Comparison of ENCODE assay signal across 25 cellular contexts in the genomic region with DNA sequence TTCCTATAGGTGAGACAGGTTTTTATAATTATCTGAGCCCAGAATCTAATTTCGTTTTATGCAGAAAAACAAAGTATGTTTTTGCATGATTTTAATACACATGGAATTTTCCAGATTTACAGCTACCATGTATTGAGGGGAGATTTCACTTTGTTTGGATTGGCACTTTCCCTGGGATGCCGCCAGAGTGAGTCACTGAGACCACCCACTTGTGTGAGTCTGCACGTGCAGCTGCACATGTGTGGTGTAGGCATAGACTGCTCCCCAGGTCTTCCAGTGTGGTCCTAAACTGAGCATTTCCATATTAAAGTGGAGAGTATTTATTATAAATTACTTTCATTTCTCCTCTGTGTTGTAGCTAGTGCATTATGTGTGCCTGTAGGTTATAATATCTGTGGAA.
DNase-seq lines count a peak whose midpoint lies in the region; ATAC-seq and TF ChIP-seq lines count a peak whose summit lies in the region.
"Had no signal": no experiment of that assay in that cellular context is flagged by ENCODE, and none has a peak within 500 bp of the region (broad histone marks: within the 10 kb centered on the region; RNA-seq: fewer than 3 reads in every experiment).

No MANE protein-coding gene starts in this region.

- no peaks in the 10 kb centered on the region for H3K27me3 Mint-ChIP-seq in WTC11 (ENCODE audit: low read depth)
- H3K27me3 Mint-ChIP-seq: CD4-positive, alpha-beta T cell had no signal

- H3K9me3 Mint-ChIP-seq in WTC11, result no peaks in the 10 kb centered on the region
- H3K9me3 Mint-ChIP-seq: CD4-positive, alpha-beta T cell; effector memory CD8-positive, alpha-beta T cell had no signal

- H3K9me3 ChIP-seq in testis, result no peaks in the 10 kb centered on the region
- H3K9me3 ChIP-seq: adrenal gland, vagina had no signal

- no peak overlapping the region for H3K27ac ChIP-seq in testis
- H3K27ac ChIP-seq: adrenal gland, neural progenitor cell, RWPE1, vagina had no signal

- H3K27me3 ChIP-seq in testis, result no peaks in the 10 kb centered on the region
- H3K27me3 ChIP-seq: neural progenitor cell, vagina had no signal

- intact Hi-C loops in testis (cut with DNase I; ENCODE audit: low total_unique reads), result no loop called here

- CTCF ChIA-PET in WTC11 (lab: Charles Lee), result no interaction called here

- DNase-seq in AG20443 (ENCODE audit: low spot score) (peak; percentile 11), M059J (ENCODE audit: low read depth) (peak; percentile 30), choroid plexus epithelial cell (ENCODE audit: low read depth) (peak; percentile 58), iris pigment epithelial cell (ENCODE audit: low read depth) (peak; percentile 15), testis (no peak), WTC11 (ENCODE audit: low spot score) (no peak), NK-92 (lab: John Stamatoyannopoulos, UW; ENCODE audit: unreplicated experiment) (no peak)
- DNase-seq: ACHN; activated CD8-positive, alpha-beta memory T cell treated with anti-CD3 and anti-CD28 coated beads, Interleukin-2, amount 50 U/mL, for 48 hours; activated effector memory CD4-positive, alpha-beta T cell treated with Interleukin-2 at 50 U/mL for 16 hours; adrenal gland; CD4-positive, alpha-beta T cell; DMS53; effector memory CD8-positive, alpha-beta T cell; Karpas-422; left cardiac atrium; NCI-H1105 treated with DMSO at 0.1 percent for 48 hours; NCI-H2107; NCI-H510A treated with DMSO at 0.1 percent for 48 hours; substantia nigra; SW 1271 had no signal

- POLR2A ChIA-PET in WTC11 (lab: Charles Lee), result no interaction called here

- TF ChIP-seq CTCF in choroid plexus epithelial cell (conservative IDR thresholded peaks at IDR 0.05; ENCODE audit: low read depth, low read length) (no peak), testis (IDR thresholded peaks at IDR 0.05) (no peak), WTC11 (IDR thresholded peaks at IDR 0.05) (no peak)

- no peak for ATAC-seq in WTC11
- ATAC-seq in HG02970 (IDR thresholded peaks at IDR 0.05; ENCODE audit: low FRiP score, unreplicated experiment), result no peak
- ATAC-seq: effector memory CD8-positive, alpha-beta T cell; left cardiac atrium had no signal

- TF ChIP-seq POLR2A in testis (IDR thresholded peaks at IDR 0.05), result no peak

- 54 to 65% methylated on average over 3 of the region's 3 CpGs for WGBS in testis, 2 donors

- H3K4me1 Mint-ChIP-seq in WTC11, result no peaks in the 10 kb centered on the region

- H3K27ac Mint-ChIP-seq in WTC11, result no peak overlapping the region
- H3K27ac Mint-ChIP-seq: CD4-positive, alpha-beta T cell; effector memory CD8-positive, alpha-beta T cell; neural progenitor cell had no signal

- no peak overlapping the region for H3K4me3 Mint-ChIP-seq in WTC11
- H3K4me3 Mint-ChIP-seq: CD4-positive, alpha-beta T cell; effector memory CD8-positive, alpha-beta T cell; neural progenitor cell had no signal

- no peaks in the 10 kb centered on the region for H3K36me3 ChIP-seq in testis (ENCODE audit: low read depth, missing control alignments)
- H3K36me3 ChIP-seq: adrenal gland, neural progenitor cell, vagina had no signal

- H3K4me3 ChIP-seq in choroid plexus epithelial cell (ENCODE audit: low read depth, low read length) (no peak overlapping the region), testis (no peak overlapping the region)
- H3K4me3 ChIP-seq: adrenal gland, neural progenitor cell, vagina had no signal

- no peaks in the 10 kb centered on the region for H3K36me3 Mint-ChIP-seq in WTC11

- peaks cover 5% of the 10 kb centered on the region for H3K4me1 ChIP-seq in testis
- H3K4me1 ChIP-seq: adrenal gland, vagina had no signal

TF ChIP-seq in WTC11, 78 proteins besides CTCF, POLR2A, EP300 and RAD21 (continues in another document):
- TF ChIP-seq TP53 (CRISPR knock-in tag; IDR thresholded peaks at IDR 0.05) (no peak), JUN (CRISPR knock-in tag; IDR thresholded peaks at IDR 0.05) (no peak), EMX1 (CRISPR knock-in tag; IDR thresholded peaks at IDR 0.05) (no peak), ELF4 (CRISPR knock-in tag; IDR thresholded peaks at IDR 0.05; ENCODE audit: low read depth) (no peak), E2F5 (CRISPR knock-in tag; IDR thresholded peaks at IDR 0.05) (no peak), FOXK1 (CRISPR knock-in tag; IDR thresholded peaks at IDR 0.05) (no peak)
- TF ChIP-seq, protein P1, sequence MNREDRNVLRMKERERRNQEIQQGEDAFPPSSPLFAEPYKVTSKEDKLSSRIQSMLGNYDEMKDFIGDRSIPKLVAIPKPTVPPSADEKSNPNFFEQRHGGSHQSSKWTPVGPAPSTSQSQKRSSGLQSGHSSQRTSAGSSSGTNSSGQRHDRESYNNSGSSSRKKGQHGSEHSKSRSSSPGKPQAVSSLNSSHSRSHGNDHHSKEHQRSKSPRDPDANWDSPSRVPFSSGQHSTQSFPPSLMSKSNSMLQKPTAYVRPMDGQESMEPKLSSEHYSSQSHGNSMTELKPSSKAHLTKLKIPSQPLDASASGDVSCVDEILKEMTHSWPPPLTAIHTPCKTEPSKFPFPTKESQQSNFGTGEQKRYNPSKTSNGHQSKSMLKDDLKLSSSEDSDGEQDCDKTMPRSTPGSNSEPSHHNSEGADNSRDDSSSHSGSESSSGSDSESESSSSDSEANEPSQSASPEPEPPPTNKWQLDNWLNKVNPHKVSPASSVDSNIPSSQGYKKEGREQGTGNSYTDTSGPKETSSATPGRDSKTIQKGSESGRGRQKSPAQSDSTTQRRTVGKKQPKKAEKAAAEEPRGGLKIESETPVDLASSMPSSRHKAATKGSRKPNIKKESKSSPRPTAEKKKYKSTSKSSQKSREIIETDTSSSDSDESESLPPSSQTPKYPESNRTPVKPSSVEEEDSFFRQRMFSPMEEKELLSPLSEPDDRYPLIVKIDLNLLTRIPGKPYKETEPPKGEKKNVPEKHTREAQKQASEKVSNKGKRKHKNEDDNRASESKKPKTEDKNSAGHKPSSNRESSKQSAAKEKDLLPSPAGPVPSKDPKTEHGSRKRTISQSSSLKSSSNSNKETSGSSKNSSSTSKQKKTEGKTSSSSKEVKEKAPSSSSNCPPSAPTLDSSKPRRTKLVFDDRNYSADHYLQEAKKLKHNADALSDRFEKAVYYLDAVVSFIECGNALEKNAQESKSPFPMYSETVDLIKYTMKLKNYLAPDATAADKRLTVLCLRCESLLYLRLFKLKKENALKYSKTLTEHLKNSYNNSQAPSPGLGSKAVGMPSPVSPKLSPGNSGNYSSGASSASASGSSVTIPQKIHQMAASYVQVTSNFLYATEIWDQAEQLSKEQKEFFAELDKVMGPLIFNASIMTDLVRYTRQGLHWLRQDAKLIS (CRISPR knock-in tag; IDR thresholded peaks at IDR 0.05; ENCODE audit: borderline replicate concordance), result no peak
- TF ChIP-seq, protein P2, sequence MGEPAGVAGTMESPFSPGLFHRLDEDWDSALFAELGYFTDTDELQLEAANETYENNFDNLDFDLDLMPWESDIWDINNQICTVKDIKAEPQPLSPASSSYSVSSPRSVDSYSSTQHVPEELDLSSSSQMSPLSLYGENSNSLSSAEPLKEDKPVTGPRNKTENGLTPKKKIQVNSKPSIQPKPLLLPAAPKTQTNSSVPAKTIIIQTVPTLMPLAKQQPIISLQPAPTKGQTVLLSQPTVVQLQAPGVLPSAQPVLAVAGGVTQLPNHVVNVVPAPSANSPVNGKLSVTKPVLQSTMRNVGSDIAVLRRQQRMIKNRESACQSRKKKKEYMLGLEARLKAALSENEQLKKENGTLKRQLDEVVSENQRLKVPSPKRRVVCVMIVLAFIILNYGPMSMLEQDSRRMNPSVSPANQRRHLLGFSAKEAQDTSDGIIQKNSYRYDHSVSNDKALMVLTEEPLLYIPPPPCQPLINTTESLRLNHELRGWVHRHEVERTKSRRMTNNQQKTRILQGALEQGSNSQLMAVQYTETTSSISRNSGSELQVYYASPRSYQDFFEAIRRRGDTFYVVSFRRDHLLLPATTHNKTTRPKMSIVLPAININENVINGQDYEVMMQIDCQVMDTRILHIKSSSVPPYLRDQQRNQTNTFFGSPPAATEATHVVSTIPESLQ (CRISPR knock-in tag; IDR thresholded peaks at IDR 0.05), result no peak
- TF ChIP-seq, protein P3, sequence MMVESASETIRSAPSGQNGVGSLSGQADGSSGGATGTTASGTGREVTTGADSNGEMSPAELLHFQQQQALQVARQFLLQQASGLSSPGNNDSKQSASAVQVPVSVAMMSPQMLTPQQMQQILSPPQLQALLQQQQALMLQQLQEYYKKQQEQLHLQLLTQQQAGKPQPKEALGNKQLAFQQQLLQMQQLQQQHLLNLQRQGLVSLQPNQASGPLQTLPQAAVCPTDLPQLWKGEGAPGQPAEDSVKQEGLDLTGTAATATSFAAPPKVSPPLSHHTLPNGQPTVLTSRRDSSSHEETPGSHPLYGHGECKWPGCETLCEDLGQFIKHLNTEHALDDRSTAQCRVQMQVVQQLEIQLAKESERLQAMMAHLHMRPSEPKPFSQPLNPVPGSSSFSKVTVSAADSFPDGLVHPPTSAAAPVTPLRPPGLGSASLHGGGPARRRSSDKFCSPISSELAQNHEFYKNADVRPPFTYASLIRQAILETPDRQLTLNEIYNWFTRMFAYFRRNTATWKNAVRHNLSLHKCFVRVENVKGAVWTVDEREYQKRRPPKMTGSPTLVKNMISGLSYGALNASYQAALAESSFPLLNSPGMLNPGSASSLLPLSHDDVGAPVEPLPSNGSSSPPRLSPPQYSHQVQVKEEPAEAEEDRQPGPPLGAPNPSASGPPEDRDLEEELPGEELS (CRISPR knock-in tag; IDR thresholded peaks at IDR 0.05), result no peak
- TF ChIP-seq, protein P4, sequence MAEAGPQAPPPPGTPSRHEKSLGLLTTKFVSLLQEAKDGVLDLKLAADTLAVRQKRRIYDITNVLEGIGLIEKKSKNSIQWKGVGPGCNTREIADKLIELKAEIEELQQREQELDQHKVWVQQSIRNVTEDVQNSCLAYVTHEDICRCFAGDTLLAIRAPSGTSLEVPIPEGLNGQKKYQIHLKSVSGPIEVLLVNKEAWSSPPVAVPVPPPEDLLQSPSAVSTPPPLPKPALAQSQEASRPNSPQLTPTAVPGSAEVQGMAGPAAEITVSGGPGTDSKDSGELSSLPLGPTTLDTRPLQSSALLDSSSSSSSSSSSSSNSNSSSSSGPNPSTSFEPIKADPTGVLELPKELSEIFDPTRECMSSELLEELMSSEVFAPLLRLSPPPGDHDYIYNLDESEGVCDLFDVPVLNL (CRISPR knock-in tag; IDR thresholded peaks at IDR 0.05; ENCODE audit: borderline replicate concordance, low read depth), result no peak

Comparison
In these comparisons a context has a peak if more than half of its experiments do, and no peak if none do; other contexts are left out.
1. DNase-seq: peak in AG20443 (single experiment), M059J (single experiment), choroid plexus epithelial cell (single experiment) and iris pigment epithelial cell (single experiment); none in testis (single experiment), WTC11 (single experiment) and NK-92 (single experiment).